ENCODE assay signal across 11 cellular contexts in genomic region chr3:25900171-25900570, GRCh38.
"Had no signal": no experiment of that assay in that cellular context is flagged by ENCODE, and none has a peak within 500 bp of the region (broad histone marks: within the 10 kb centered on the region; RNA-seq: fewer than 3 reads in every experiment).

No MANE protein-coding gene starts in this region.

- H3K4me1 Mint-ChIP-seq: IgD-negative memory B cell had no signal

- H3K27me3 Mint-ChIP-seq: IgD-negative memory B cell had no signal

- H3K27ac ChIP-seq: GM23248, HL-60, KMS-11 had no signal

- DNase-seq: GM23248, GOT3, H7, HFFc6, KBM-7 had no signal

- H3K4me3 ChIP-seq: GM23248, HAP-1 had no signal

- H3K9me3 ChIP-seq: HAP-1 had no signal

- H3K9me3 Mint-ChIP-seq: IgD-negative memory B cell had no signal

- H3K4me1 ChIP-seq: HAP-1 had no signal

- H3K4me3 Mint-ChIP-seq: HFFc6, IgD-negative memory B cell had no signal

- H3K4me2 ChIP-seq: KMS-11 had no signal

- H3K9ac ChIP-seq: GM23248, KMS-11 had no signal

- H3K36me3 Mint-ChIP-seq: IgD-negative memory B cell had no signal

- H3K36me3 ChIP-seq: HAP-1 had no signal

- H3K27ac Mint-ChIP-seq: HFFc6 had no signal

- ATAC-seq: HCT116, HepG2 had no signal
